8 cellular contexts compared by ENCODE assay signal in the genomic region with DNA sequence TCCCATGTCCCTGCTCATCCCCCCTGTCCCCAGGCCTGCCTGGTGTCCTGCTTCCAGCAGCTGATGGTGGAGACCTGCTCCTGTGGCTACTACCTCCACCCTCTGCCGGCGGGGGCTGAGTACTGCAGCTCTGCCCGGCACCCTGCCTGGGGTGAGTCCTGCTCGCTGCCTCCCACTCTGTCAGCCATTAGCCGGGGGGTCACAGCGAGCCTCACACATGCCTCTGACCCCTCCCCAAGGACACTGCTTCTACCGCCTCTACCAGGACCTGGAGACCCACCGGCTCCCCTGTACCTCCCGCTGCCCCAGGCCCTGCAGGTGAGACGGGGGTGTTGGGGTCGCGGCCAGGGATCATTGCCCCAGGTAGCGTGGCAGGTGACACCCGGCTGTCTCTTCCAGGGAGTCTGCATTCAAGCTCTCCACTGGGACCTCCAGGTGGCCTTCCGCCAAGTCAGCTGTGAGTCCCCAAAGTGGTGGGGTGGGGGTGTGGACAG. TPM values are rescaled to one million over a fixed set of nuclear protein-coding genes. Genes with fewer than 3 reads are reported as not detected.
DNase-seq lines count a peak whose midpoint lies in the region; ATAC-seq and TF ChIP-seq lines count a peak whose summit lies in the region.

No MANE protein-coding gene starts in this region.

- H3K27me3 Mint-ChIP-seq in activated T-helper 1 cell treated with anti-CD3 and anti-CD28 coated beads, Interleukin-12 subunit alpha, Interleukin-12 subunit beta, Interleukin-2, Interleukin-4 antibody, amounts not matched to agents 30 ng/mL and 10 ng/mL and 1 ng/mL, durations not matched to agents 14 hours and 24 hours and 36 hours (ENCODE audit: insufficient read depth): no peaks in the 10 kb centered on the region

- DNase-seq in activated gamma-delta T cell treated with Interleukin-2 at 50 U/mL for 16 hours: peak; percentile 44
- no peak for DNase-seq in activated gamma-delta T cell (lab: John Stamatoyannopoulos, UW)
- DNase-seq in OCI-M1 (lab: John Stamatoyannopoulos, UW): peak; percentile 69
- peak; percentile 62 for DNase-seq in activated T-helper 1 cell treated with anti-CD3 and anti-CD28 coated beads, Interleukin-12 subunit alpha, Interleukin-12 subunit beta, Interleukin-2, Interleukin-4 antibody, amounts not matched to agents 30 ng/mL and 10 ng/mL and 1 ng/mL, durations not matched to agents 14 hours and 24 hours and 36 hours (ENCODE audit: low spot score)
- DNase-seq in retinal pigment epithelial cell (ENCODE audit: low read depth): no peak
- no peak for DNase-seq in NCI-H2107 treated with DMSO at 0.1 percent for 48 hours (lab: John Stamatoyannopoulos, UW; ENCODE audit: unreplicated experiment)

- ATAC-seq in gastroesophageal sphincter (no peak), GM21526 (IDR thresholded peaks at IDR 0.05; ENCODE audit: low FRiP score, unreplicated experiment) (no peak)

- no peaks in the 10 kb centered on the region for H3K4me1 Mint-ChIP-seq in activated T-helper 1 cell treated with anti-CD3 and anti-CD28 coated beads, Interleukin-12 subunit alpha, Interleukin-12 subunit beta, Interleukin-2, Interleukin-4 antibody, amounts not matched to agents 30 ng/mL and 10 ng/mL and 1 ng/mL, durations not matched to agents 14 hours and 24 hours and 36 hours (ENCODE audit: low read depth)

- TF ChIP-seq EP300 in gastroesophageal sphincter (IDR thresholded peaks at IDR 0.05): no peak

- H3K27ac Mint-ChIP-seq in activated T-helper 1 cell treated with anti-CD3 and anti-CD28 coated beads, Interleukin-12 subunit alpha, Interleukin-12 subunit beta, Interleukin-2, Interleukin-4 antibody, amounts not matched to agents 30 ng/mL and 10 ng/mL and 1 ng/mL, durations not matched to agents 14 hours and 24 hours and 36 hours: peak overlapping the region; percentile 29

- H3K4me1 ChIP-seq in gastroesophageal sphincter: peaks cover 0 to 14% (median 0%) of the 10 kb centered on the region in 3 donors

- H3K36me3 ChIP-seq in gastroesophageal sphincter: peaks cover 0 to 27% of the 10 kb centered on the region in 2 donors

- intact Hi-C loops in activated T-helper 1 cell treated with anti-CD3 and anti-CD28 coated beads, Interleukin-12 subunit alpha, Interleukin-12 subunit beta, Interleukin-2, Interleukin-4 antibody, amounts not matched to agents 30 ng/mL and 10 ng/mL and 1 ng/mL, durations not matched to agents 14 hours and 24 hours and 36 hours (cut with micrococcal nuclease): loop anchor here (2.0 to 5.0 kb wide), 2 partner anchors 167 to 308 kb away; a partner anchor contains a TSS

- 0 to 13% methylated on average over 1 to 3 of the region's 15 CpGs for WGBS in gastroesophageal sphincter (ENCODE audit: low coverage in 1 of 2), 2 donors

- H3K9me3 ChIP-seq in gastroesophageal sphincter: no peaks in the 10 kb centered on the region

- no peak overlapping the region for H3K27ac ChIP-seq in gastroesophageal sphincter

- peaks cover 27% of the 10 kb centered on the region for H3K27me3 ChIP-seq in gastroesophageal sphincter

- no peak for TF ChIP-seq POLR2A in gastroesophageal sphincter (IDR thresholded peaks at IDR 0.05)

- no peak overlapping the region for H3K4me3 Mint-ChIP-seq in activated T-helper 1 cell treated with anti-CD3 and anti-CD28 coated beads, Interleukin-12 subunit alpha, Interleukin-12 subunit beta, Interleukin-2, Interleukin-4 antibody, amounts not matched to agents 30 ng/mL and 10 ng/mL and 1 ng/mL, durations not matched to agents 14 hours and 24 hours and 36 hours

- H3K4me3 ChIP-seq in gastroesophageal sphincter (no peak overlapping the region), retinal pigment epithelial cell (ENCODE audit: low read length) (no peak overlapping the region)

- peak in 3 of 4 experiments; percentile 58 to 71 (median 66) for TF ChIP-seq CTCF in gastroesophageal sphincter (IDR thresholded peaks at IDR 0.05)
- peak; percentile 63 for TF ChIP-seq CTCF in retinal pigment epithelial cell (conservative IDR thresholded peaks at IDR 0.05; ENCODE audit: low read depth, low read length)

- no peaks in the 10 kb centered on the region for H3K36me3 Mint-ChIP-seq in activated T-helper 1 cell treated with anti-CD3 and anti-CD28 coated beads, Interleukin-12 subunit alpha, Interleukin-12 subunit beta, Interleukin-2, Interleukin-4 antibody, amounts not matched to agents 30 ng/mL and 10 ng/mL and 1 ng/mL, durations not matched to agents 14 hours and 24 hours and 36 hours (ENCODE audit: low read depth)

- H3K9me3 Mint-ChIP-seq in activated T-helper 1 cell treated with anti-CD3 and anti-CD28 coated beads, Interleukin-12 subunit alpha, Interleukin-12 subunit beta, Interleukin-2, Interleukin-4 antibody, amounts not matched to agents 30 ng/mL and 10 ng/mL and 1 ng/mL, durations not matched to agents 14 hours and 24 hours and 36 hours: no peaks in the 10 kb centered on the region

RNA-seq across cellular contexts. Expression of a gene that starts 10.0 kb away (rescaled TPM):
- 2.5 TPM in 2 replicates for total RNA-seq in activated T-helper 1 cell treated with anti-CD3 and anti-CD28 coated beads, Interleukin-12 subunit alpha, Interleukin-12 subunit beta, Interleukin-2, Interleukin-4 antibody, amounts not matched to agents 30 ng/mL and 10 ng/mL and 1 ng/mL, durations not matched to agents 14 hours and 24 hours and 36 hours
- total RNA-seq in gastroesophageal sphincter: 1 to 10 TPM in 3 of 4 donors, under 1 TPM in 1; 0.94 to 7.9 (median 2.4) TPM

RNA-seq across cellular contexts. Expression of a gene that starts 16.6 kb away (rescaled TPM):
- total RNA-seq in activated T-helper 1 cell treated with anti-CD3 and anti-CD28 coated beads, Interleukin-12 subunit alpha, Interleukin-12 subunit beta, Interleukin-2, Interleukin-4 antibody, amounts not matched to agents 30 ng/mL and 10 ng/mL and 1 ng/mL, durations not matched to agents 14 hours and 24 hours and 36 hours: 95.6 and 99.5 TPM in 2 replicates
- 10 to 100 TPM; 28.1 to 47.0 (median 37.9) TPM for total RNA-seq in gastroesophageal sphincter

RNA-seq across cellular contexts. Expression of a gene that starts 17.4 kb away (rescaled TPM):
- 47.7 and 55.1 TPM in 2 replicates for total RNA-seq in activated T-helper 1 cell treated with anti-CD3 and anti-CD28 coated beads, Interleukin-12 subunit alpha, Interleukin-12 subunit beta, Interleukin-2, Interleukin-4 antibody, amounts not matched to agents 30 ng/mL and 10 ng/mL and 1 ng/mL, durations not matched to agents 14 hours and 24 hours and 36 hours
- total RNA-seq in gastroesophageal sphincter: 10 to 100 TPM; 35.6 to 74.7 (median 50.2) TPM

RNA-seq across cellular contexts. Expression of a gene that starts 18.1 kb away (rescaled TPM):
- total RNA-seq in activated T-helper 1 cell treated with anti-CD3 and anti-CD28 coated beads, Interleukin-12 subunit alpha, Interleukin-12 subunit beta, Interleukin-2, Interleukin-4 antibody, amounts not matched to agents 30 ng/mL and 10 ng/mL and 1 ng/mL, durations not matched to agents 14 hours and 24 hours and 36 hours: 34.6 and 36.8 TPM in 2 replicates
- 10 to 100 TPM; 12.5 to 24.2 (median 19.4) TPM for total RNA-seq in gastroesophageal sphincter

RNA-seq across cellular contexts. Expression of a gene that starts 34.2 kb away (rescaled TPM):
- 144 and 147 TPM in 2 replicates for total RNA-seq in activated T-helper 1 cell treated with anti-CD3 and anti-CD28 coated beads, Interleukin-12 subunit alpha, Interleukin-12 subunit beta, Interleukin-2, Interleukin-4 antibody, amounts not matched to agents 30 ng/mL and 10 ng/mL and 1 ng/mL, durations not matched to agents 14 hours and 24 hours and 36 hours
- total RNA-seq in gastroesophageal sphincter: 100 to 1,000 TPM in 1 of 4 donors, 10 to 100 TPM in 3; 62.0 to 119 (median 96.4) TPM

Comparison
In these comparisons a context has a peak if more than half of its experiments do, and no peak if none do; other contexts are left out.
1. DNase-seq: peak in activated gamma-delta T cell treated with Interleukin-2 at 50 U/mL for 16 hours (single experiment), OCI-M1 (single experiment) and activated T-helper 1 cell treated with anti-CD3 and anti-CD28 coated beads, Interleukin-12 subunit alpha, Interleukin-12 subunit beta, Interleukin-2, Interleukin-4 antibody, amounts not matched to agents 30 ng/mL and 10 ng/mL and 1 ng/mL, durations not matched to agents 14 hours and 24 hours and 36 hours (single experiment); none in activated gamma-delta T cell (single experiment), retinal pigment epithelial cell (single experiment) and NCI-H2107 treated with DMSO at 0.1 percent for 48 hours (single experiment).